ENCODE assay signal across 13 cellular contexts in genomic region chr14:73958591-73958990, GRCh38.
"Had no signal": no experiment of that assay in that cellular context is flagged by ENCODE, and none has a peak within 500 bp of the region (broad histone marks: within the 10 kb centered on the region; RNA-seq: fewer than 3 reads in every experiment).

No MANE protein-coding gene starts in this region.

- ATAC-seq: right cardiac atrium; stimulated activated naive CD8-positive, alpha-beta T cell treated with anti-CD3 and anti-CD28 coated beads, Interleukin-15, Interleukin-2, amounts not matched to agents 100 U/mL and 50 U/mL, for 24 hours had no signal

- H3K27ac ChIP-seq: ascending aorta, cardiac muscle cell, neutrophil, spleen, upper lobe of left lung had no signal

- H3K9me3 ChIP-seq: ascending aorta, neutrophil, spleen, upper lobe of left lung had no signal

- H3K4me1 ChIP-seq: ascending aorta, spleen, upper lobe of left lung had no signal

- H3K4me3 ChIP-seq: ascending aorta, cardiac muscle cell, spleen, upper lobe of left lung had no signal

- H3K27me3 ChIP-seq: ascending aorta, cardiac muscle cell, neutrophil, spleen, upper lobe of left lung had no signal

- DNase-seq: activated effector memory CD4-positive, alpha-beta T cell treated with Interleukin-2 at 50 U/mL for 16 hours; foreskin melanocyte; right cardiac atrium; spleen; stimulated activated CD4-positive, alpha-beta T cell treated with anti-CD3 and anti-CD28 coated beads, Interleukin-1b, Interleukin-23, amount 100 ng/mL, for 48 hours; stimulated activated naive CD8-positive, alpha-beta T cell treated with anti-CD3 and anti-CD28 coated beads, Interleukin-15, Interleukin-2, amounts not matched to agents 100 U/mL and 50 U/mL, for 24 hours; T-helper 9 cell; upper lobe of left lung had no signal

- FAIRE-seq: colon, endothelial cell of umbilical vein had no signal
